In the genomic region with DNA sequence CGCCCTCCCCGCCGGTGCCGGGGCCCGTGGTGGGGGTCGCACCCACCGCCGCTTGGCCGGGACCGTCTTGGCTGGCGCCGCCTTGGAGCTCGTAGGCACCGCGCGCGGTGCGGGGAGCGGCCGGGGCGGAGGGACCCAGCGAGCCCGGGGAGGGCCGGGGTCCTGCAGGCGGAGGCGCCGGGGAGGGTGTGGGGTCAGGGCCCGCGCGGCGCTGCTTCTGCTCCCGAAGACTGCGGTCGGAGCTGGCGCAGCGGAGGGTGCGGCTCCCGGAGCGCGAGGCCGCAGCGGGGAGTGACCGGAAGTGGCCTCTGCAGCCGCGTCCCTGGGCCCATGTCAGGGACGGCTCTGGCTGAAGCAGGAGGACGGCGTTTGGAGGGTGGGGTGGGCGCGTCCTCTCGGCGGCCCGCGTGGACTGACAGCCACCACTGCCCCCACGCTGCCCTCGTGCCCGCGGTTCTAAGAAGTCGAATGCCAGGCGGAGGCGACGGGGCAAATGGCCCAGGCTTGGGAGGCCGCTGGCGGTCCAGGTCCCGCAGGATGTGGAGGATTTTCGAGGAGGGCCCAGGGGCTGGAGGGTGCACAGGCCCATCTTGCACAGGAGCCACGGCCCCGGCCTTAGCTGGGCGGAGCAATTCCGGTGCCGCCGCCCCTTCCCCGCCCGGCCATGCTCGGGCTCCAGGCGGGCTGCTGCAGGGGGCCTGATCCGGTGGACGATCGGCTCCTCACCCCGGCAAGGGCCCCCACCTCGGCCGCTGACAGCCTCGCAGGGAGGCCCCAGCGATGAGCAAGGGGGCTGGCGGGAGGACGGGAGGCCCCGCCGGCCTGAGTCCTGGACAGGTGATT, we compare ENCODE assay signal across 8 cellular contexts. TPM values are rescaled to one million over a fixed set of nuclear protein-coding genes. Genes with fewer than 3 reads are reported as not detected.
DNase-seq lines count a peak whose midpoint lies in the region.

No MANE protein-coding gene starts in this region.

- peaks cover 44% of the 10 kb centered on the region for H3K27me3 Mint-ChIP-seq in activated CD4-positive, alpha-beta memory T cell treated with anti-CD3 and anti-CD28 coated beads, Interleukin-2, amount 10 ng/mL, durations not matched to agents 7 days and 5 days

- H3K27ac Mint-ChIP-seq in activated CD4-positive, alpha-beta memory T cell treated with anti-CD3 and anti-CD28 coated beads, Interleukin-2, amount 10 ng/mL, durations not matched to agents 7 days and 5 days = no peak overlapping the region

- no peak overlapping the region for H3K4me3 Mint-ChIP-seq in activated CD4-positive, alpha-beta memory T cell treated with anti-CD3 and anti-CD28 coated beads, Interleukin-2, amount 10 ng/mL, durations not matched to agents 7 days and 5 days

- POLR2A ChIA-PET in activated CD4-positive, alpha-beta memory T cell treated with anti-CD3 and anti-CD28 coated beads, Interleukin-2, amount 10 ng/mL, durations not matched to agents 7 days and 5 days (lab: Charles Lee) = no interaction called here

- peak overlapping the region; percentile 83 for H3K4me3 ChIP-seq in skeletal muscle satellite cell (ENCODE audit: low read length)

- DNase-seq in EL = peak; percentile 69
- peak; percentile 3 for DNase-seq in NCI-H2196 treated with DMSO at 0.1 percent for 48 hours (lab: John Stamatoyannopoulos, UW; ENCODE audit: unreplicated experiment)
- DNase-seq in cerebellum (ENCODE audit: low spot score) = peak; percentile 47
- DNase-seq in iris pigment epithelial cell (ENCODE audit: low read depth) = peak; percentile 25
- DNase-seq in NCI-H2171 treated with DMSO at 0.1 percent for 48 hours (lab: John Stamatoyannopoulos, UW) = no peak
- no peak for DNase-seq in stimulated activated CD4-positive, alpha-beta T cell treated with anti-CD3 and anti-CD28 coated beads, Interleukin-12 subunit alpha, Interleukin-12 subunit beta, amount 100 ng/mL, for 4 hours
- DNase-seq in activated CD4-positive, alpha-beta memory T cell treated with anti-CD3 and anti-CD28 coated beads, Interleukin-2, amount 10 ng/mL, durations not matched to agents 7 days and 5 days = no peak

- peak overlapping the region; percentile 83 for H3K9ac ChIP-seq in skeletal muscle satellite cell (ENCODE audit: low read depth, low read length)

- peak overlapping the region; percentile 93 for H3K4me2 ChIP-seq in skeletal muscle satellite cell (ENCODE audit: low read length)

- peaks cover 8% of the 10 kb centered on the region for H3K4me1 ChIP-seq in skeletal muscle satellite cell (ENCODE audit: control insufficient read depth, insufficient read depth, low read length)

- peaks cover 8% of the 10 kb centered on the region for H3K9me3 Mint-ChIP-seq in activated CD4-positive, alpha-beta memory T cell treated with anti-CD3 and anti-CD28 coated beads, Interleukin-2, amount 10 ng/mL, durations not matched to agents 7 days and 5 days

- H3K36me3 Mint-ChIP-seq in activated CD4-positive, alpha-beta memory T cell treated with anti-CD3 and anti-CD28 coated beads, Interleukin-2, amount 10 ng/mL, durations not matched to agents 7 days and 5 days (ENCODE audit: low read depth) = peaks cover 8% of the 10 kb centered on the region

- H3K9me3 ChIP-seq in skeletal muscle satellite cell (replicated peaks; ENCODE audit: low read length) = no peaks in the 10 kb centered on the region

- peaks cover 11% of the 10 kb centered on the region for H3K4me1 Mint-ChIP-seq in activated CD4-positive, alpha-beta memory T cell treated with anti-CD3 and anti-CD28 coated beads, Interleukin-2, amount 10 ng/mL, durations not matched to agents 7 days and 5 days

- peaks cover 7% of the 10 kb centered on the region for H3K27me3 ChIP-seq in skeletal muscle satellite cell (ENCODE audit: control insufficient read depth, insufficient read depth, low read length)

- CTCF ChIA-PET in activated CD4-positive, alpha-beta memory T cell treated with anti-CD3 and anti-CD28 coated beads, Interleukin-2, amount 10 ng/mL, durations not matched to agents 7 days and 5 days (lab: Charles Lee) = no interaction called here

- H3K36me3 ChIP-seq in skeletal muscle satellite cell (ENCODE audit: insufficient read depth, low read length) = no peaks in the 10 kb centered on the region

RNA-seq across cellular contexts. Expression of gene ZNF669, which starts 7.7 kb away (rescaled TPM):
- 15.3 TPM for total RNA-seq in cerebellum
- 6.8 and 7.6 TPM in 2 replicates for total RNA-seq in skeletal muscle satellite cell (2012; rRNA removed)
- 10 to 100 TPM; 10.3 to 11.6 TPM for total RNA-seq in activated CD4-positive, alpha-beta memory T cell treated with anti-CD3 and anti-CD28 coated beads, Interleukin-2, amount 10 ng/mL, durations not matched to agents 7 days and 5 days

RNA-seq across cellular contexts. Expression of gene ZNF670, which starts 33.2 kb away (rescaled TPM):
- total RNA-seq in cerebellum = 15.1 TPM
- 3.3 and 4.8 TPM in 2 replicates for total RNA-seq in skeletal muscle satellite cell (2012; rRNA removed)
- total RNA-seq in activated CD4-positive, alpha-beta memory T cell treated with anti-CD3 and anti-CD28 coated beads, Interleukin-2, amount 10 ng/mL, durations not matched to agents 7 days and 5 days = 1 to 10 TPM; 1.4 TPM

RNA-seq across cellular contexts. Expression of gene ZNF124, which starts 60.0 kb away (rescaled TPM):
- 215 TPM for total RNA-seq in cerebellum
- 20.5 and 30.4 TPM in 2 replicates for total RNA-seq in skeletal muscle satellite cell (2012; rRNA removed)
- 10 to 100 TPM; 12.3 to 14.6 TPM for total RNA-seq in activated CD4-positive, alpha-beta memory T cell treated with anti-CD3 and anti-CD28 coated beads, Interleukin-2, amount 10 ng/mL, durations not matched to agents 7 days and 5 days

Comparison
In these comparisons a context has a peak if more than half of its experiments do, and no peak if none do; other contexts are left out.
1. DNase-seq: peak in EL (single experiment), NCI-H2196 treated with DMSO at 0.1 percent for 48 hours (single experiment), cerebellum (single experiment) and iris pigment epithelial cell (single experiment); none in NCI-H2171 treated with DMSO at 0.1 percent for 48 hours (single experiment), stimulated activated CD4-positive, alpha-beta T cell treated with anti-CD3 and anti-CD28 coated beads, Interleukin-12 subunit alpha, Interleukin-12 subunit beta, amount 100 ng/mL, for 4 hours (single experiment) and activated CD4-positive, alpha-beta memory T cell treated with anti-CD3 and anti-CD28 coated beads, Interleukin-2, amount 10 ng/mL, durations not matched to agents 7 days and 5 days (single experiment).
2. RNA of gene ZNF124, which starts 60.0 kb away (total RNA-seq): 215 TPM in cerebellum (single experiment); 12.3 to 14.6 TPM in activated CD4-positive, alpha-beta memory T cell treated with anti-CD3 and anti-CD28 coated beads, Interleukin-2, amount 10 ng/mL, durations not matched to agents 7 days and 5 days; every median in the first group is over 10 times any median in the second.